In genomic region chr12:12505544-12506501, GRCh38 we compare ENCODE assay signal across 7 cellular contexts. TPM values are rescaled to one million over a fixed set of nuclear protein-coding genes. Genes with fewer than 3 reads are reported as not detected.
DNase-seq lines count a peak whose midpoint lies in the region; ATAC-seq, FAIRE-seq and TF ChIP-seq lines count a peak whose summit lies in the region.

No MANE protein-coding gene starts in this region.

- H3K4me3 Mint-ChIP-seq in nephron progenitor cell, result peak overlapping the region; percentile 32

- intact Hi-C loops in endothelial cell of umbilical vein (cut with micrococcal nuclease), result no loop called here

- H3K9ac ChIP-seq in endothelial cell of umbilical vein (replicated peaks; ENCODE audit: extremely low read depth, insufficient read depth, low read length), result peak overlapping the region; percentile 54

- H3K36me3 Mint-ChIP-seq in nephron progenitor cell (ENCODE audit: low read depth), result peaks cover 8% of the 10 kb centered on the region

- no peaks in the 10 kb centered on the region for H3K9me3 Mint-ChIP-seq in nephron progenitor cell

- no peaks in the 10 kb centered on the region for H3K27me3 ChIP-seq in endothelial cell of umbilical vein (ENCODE audit: control insufficient read depth in 2 of 2, insufficient read depth in 2 of 2, low read length in 2 of 2)

- BruUV-seq in endothelial cell of umbilical vein (replicated peaks; lab: Mats Ljungman, UMichigan), result no TSS peak

- H3K4me2 ChIP-seq in endothelial cell of umbilical vein (ENCODE audit: insufficient read depth, low read length), result peak overlapping the region; percentile 75

- peak overlapping the region; percentile 80 for H2AFZ ChIP-seq in endothelial cell of umbilical vein (ENCODE audit: low read depth, low read length)

- H3K27ac Mint-ChIP-seq in nephron progenitor cell, result peak overlapping the region; percentile 86

- H3K27me3 Mint-ChIP-seq in nephron progenitor cell (ENCODE audit: low read depth, poor library complexity), result no peaks in the 10 kb centered on the region

- H3K36me3 ChIP-seq in endothelial cell of umbilical vein (ENCODE audit: control insufficient read depth in 2 of 2, extremely low read depth in 1 of 2, insufficient read depth in 2 of 2, low read length in 2 of 2), result no peaks in the 10 kb centered on the region

- peaks cover 16% of the 10 kb centered on the region for H3K4me1 ChIP-seq in endothelial cell of umbilical vein (ENCODE audit: control insufficient read depth, extremely low read depth, insufficient read depth, low read length)

- dilution Hi-C loops in endothelial cell of umbilical vein (cut with MboI; ENCODE audit: extremely low pct_ligation_motif_present, low sequenced_read_pairs), result no loop called here

- H3K9me1 ChIP-seq in endothelial cell of umbilical vein (replicated peaks; ENCODE audit: control insufficient read depth, extremely low read depth, insufficient read depth, low read length), result no peaks in the 10 kb centered on the region

- CTCF ChIA-PET in endothelial cell of umbilical vein (lab: Charles Lee), result interaction anchor here (0.5 to 1.2 kb wide), 2 partner anchors 11 to 80 kb away, joined by 3 to 4 read pairs; no protein-coding TSS in a partner anchor

- peaks cover 11% of the 10 kb centered on the region for H3K79me2 ChIP-seq in endothelial cell of umbilical vein (ENCODE audit: control insufficient read depth, insufficient read depth, low read length)

- peak; percentile 82 for ATAC-seq in GM21786 (IDR thresholded peaks at IDR 0.05; ENCODE audit: unreplicated experiment)

- peak; percentile 98 for FAIRE-seq in GM18507 (lab: Jason Lieb, UNC)
- no peak for FAIRE-seq in endothelial cell of umbilical vein (lab: Jason Lieb, UNC)

- H3K27ac ChIP-seq in endothelial cell of umbilical vein (ENCODE audit: insufficient read depth, low read depth, low read length), result peak overlapping the region; percentile 21

- H4K20me1 ChIP-seq in endothelial cell of umbilical vein (replicated peaks; ENCODE audit: control insufficient read depth, extremely low read depth, insufficient read depth, low read length), result no peaks in the 10 kb centered on the region

- TF ChIP-seq POLR2A in endothelial cell of umbilical vein (IDR thresholded peaks at IDR 0.05; ENCODE audit: low read depth, low read length), result no peak

- peak overlapping the region in 1 of 3 experiments; percentile 59 for H3K4me3 ChIP-seq in endothelial cell of umbilical vein (replicated peaks in 1 of 3; ENCODE audit: insufficient read depth in 1 of 3, low read depth in 1 of 3, low read length in 3 of 3)

- H3K4me1 Mint-ChIP-seq in nephron progenitor cell, result peaks cover 30% of the 10 kb centered on the region

- H3K9me3 ChIP-seq in endothelial cell of umbilical vein (replicated peaks; ENCODE audit: control insufficient read depth, insufficient read depth, low read length), result no peaks in the 10 kb centered on the region

- DNase-seq in GM18507 (ENCODE audit: extremely low spot score, insufficient read length, low read depth), result peak; percentile 50
- DNase-seq in OCI-M1 (lab: John Stamatoyannopoulos, UW), result peak; percentile 69
- peak; percentile 70 for DNase-seq in endothelial cell of umbilical vein (ENCODE audit: low read depth, low spot score)
- DNase-seq in nephron progenitor cell, result no peak
- no peak for DNase-seq in NCI-H226
- no peak for DNase-seq in DMS153 (lab: John Stamatoyannopoulos, UW)

- TF ChIP-seq CTCF in endothelial cell of umbilical vein (IDR thresholded peaks at IDR 0.05; ENCODE audit: extremely low read depth in 1 of 2, insufficient read depth in 1 of 2, low read depth in 1 of 2, low read length in 2 of 2) (no peak), nephron progenitor cell (IDR thresholded peaks at IDR 0.05) (no peak)

- POLR2A ChIA-PET in endothelial cell of umbilical vein (lab: Charles Lee), result no interaction called here

TF ChIP-seq in endothelial cell of umbilical vein, 7 proteins besides CTCF, POLR2A, EP300 and RAD21:
- TF ChIP-seq EZH2 (IDR thresholded peaks at IDR 0.05; ENCODE audit: borderline replicate concordance, low read depth, low read length, severe bottlenecking) (no peak), GATA2 (IDR thresholded peaks at IDR 0.05; ENCODE audit: insufficient read depth, insufficient read length, low read depth, low read length) (peak; percentile 61)

RNA-seq across cellular contexts. Expression of gene DUSP16, which starts 56.8 kb away (rescaled TPM):
- 12.7 and 19.5 TPM in 2 replicates for total RNA-seq in endothelial cell of umbilical vein
- polyA plus RNA-seq in endothelial cell of umbilical vein, result 7.0 and 7.4 TPM in 2 replicates
- polyA plus RNA-seq in endothelial cell of umbilical vein (2011; cell fraction: cytosol; rRNA removed), result 7.0 and 8.0 TPM in 2 replicates
- polyA plus RNA-seq in endothelial cell of umbilical vein (2011; cell fraction: nucleus; rRNA removed), result 6.7 TPM in 2 replicates
- polyA plus RNA-seq in endothelial cell of umbilical vein (2012), result 9.5 and 10.6 TPM in 2 replicates
- 22.5 and 29.6 TPM in 2 replicates for polyA minus RNA-seq in endothelial cell of umbilical vein
- 10.1 TPM for polyA minus RNA-seq in endothelial cell of umbilical vein (2011; cell fraction: cytosol; rRNA and poly(A)+ RNA removed)
- 7.2 and 15.1 TPM in 2 replicates for polyA minus RNA-seq in endothelial cell of umbilical vein (2011; cell fraction: nucleus; rRNA and poly(A)+ RNA removed)

Comparison
In these comparisons a context has a peak if more than half of its experiments do, and no peak if none do; other contexts are left out.
1. DNase-seq: peak in GM18507 (single experiment), OCI-M1 (single experiment) and endothelial cell of umbilical vein (single experiment); none in nephron progenitor cell (single experiment), NCI-H226 (single experiment) and DMS153 (single experiment).